Comparison of ENCODE assay signal across 18 cellular contexts in the genomic region with DNA sequence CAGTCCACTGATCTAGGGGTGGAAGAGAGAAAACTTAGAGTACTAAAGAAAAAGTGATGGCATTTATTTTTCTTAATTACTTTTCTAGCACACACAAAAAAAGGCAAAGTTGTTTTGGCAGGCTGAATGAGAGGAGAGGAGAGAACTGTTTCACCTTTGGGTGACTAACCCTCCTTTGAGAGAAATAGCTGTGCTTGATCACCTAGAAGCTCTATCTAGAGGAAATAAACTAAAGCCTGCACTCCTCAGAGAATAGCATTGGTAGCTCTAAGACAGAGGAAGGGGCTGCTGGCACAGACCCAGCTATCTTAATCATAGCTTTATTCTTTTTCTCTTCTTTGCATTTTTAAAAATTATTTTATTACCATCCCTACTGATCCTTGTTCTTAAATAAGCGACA. TPM values are rescaled to one million over a fixed set of nuclear protein-coding genes. Genes with fewer than 3 reads are reported as not detected.
A peak's percentile ranks its signal among the peaks of the same experiment; 100 is the strongest.
DNase-seq lines count a peak whose midpoint lies in the region; ATAC-seq, FAIRE-seq and TF ChIP-seq lines count a peak whose summit lies in the region.
"Had no signal": no experiment of that assay in that cellular context is flagged by ENCODE, and none has a peak within 500 bp of the region (broad histone marks: within the 10 kb centered on the region; RNA-seq: fewer than 3 reads in every experiment).

No MANE protein-coding gene starts in this region.

- POLR2A ChIA-PET in activated CD4-positive, alpha-beta memory T cell treated with anti-CD3 and anti-CD28 coated beads, Interleukin-2, amount 10 ng/mL, durations not matched to agents 7 days and 5 days (lab: Charles Lee) = interaction anchor here (0.7 to 12.3 kb wide), 9 partner anchors 7 to 132 kb away, joined by 3 to 337 read pairs (median 12); partner anchors contain the start of genes CROT, DMTF1 and TMEM243

- H3K36me3 Mint-ChIP-seq in activated CD4-positive, alpha-beta memory T cell treated with anti-CD3 and anti-CD28 coated beads, Interleukin-2, amount 10 ng/mL, durations not matched to agents 7 days and 5 days (ENCODE audit: low read depth) = peaks cover 51% of the 10 kb centered on the region
- H3K36me3 Mint-ChIP-seq in memory B cell = peaks cover 17% of the 10 kb centered on the region
- H3K36me3 Mint-ChIP-seq in Calu3 (ENCODE audit: insufficient read depth, unreplicated experiment) = no peaks in the 10 kb centered on the region

- no peak overlapping the region for H3K4me3 Mint-ChIP-seq in activated CD4-positive, alpha-beta memory T cell treated with anti-CD3 and anti-CD28 coated beads, Interleukin-2, amount 10 ng/mL, durations not matched to agents 7 days and 5 days
- H3K4me3 Mint-ChIP-seq in memory B cell (peak overlapping the region; percentile 85), Calu3 (ENCODE audit: low read depth, unreplicated experiment) (no peak overlapping the region)
- H3K4me3 Mint-ChIP-seq: nephron progenitor cell had no signal

- H3K27me3 ChIP-seq in BLaER1 treated with 17β-estradiol and CSF1 and Interleukin-3, amounts not matched to agents 10 nM and 100 nM = no peaks in the 10 kb centered on the region
- H3K27me3 ChIP-seq in DOHH2 (ENCODE audit: control insufficient read depth, low read length) = no peaks in the 10 kb centered on the region
- H3K27me3 ChIP-seq: foreskin keratinocyte had no signal

- no peaks in the 10 kb centered on the region for H3K27me3 Mint-ChIP-seq in activated CD4-positive, alpha-beta memory T cell treated with anti-CD3 and anti-CD28 coated beads, Interleukin-2, amount 10 ng/mL, durations not matched to agents 7 days and 5 days
- no peaks in the 10 kb centered on the region for H3K27me3 Mint-ChIP-seq in memory B cell
- H3K27me3 Mint-ChIP-seq in Calu3 (ENCODE audit: unreplicated experiment) = no peaks in the 10 kb centered on the region

- peak overlapping the region; percentile 82 for H3K27ac Mint-ChIP-seq in activated CD4-positive, alpha-beta memory T cell treated with anti-CD3 and anti-CD28 coated beads, Interleukin-2, amount 10 ng/mL, durations not matched to agents 7 days and 5 days
- H3K27ac Mint-ChIP-seq in memory B cell (peak overlapping the region; percentile 92), Calu3 (ENCODE audit: unreplicated experiment) (no peak overlapping the region)

- FAIRE-seq in GM19239 (lab: Jason Lieb, UNC) = no peak

- peaks cover 9% of the 10 kb centered on the region for H3K9me3 Mint-ChIP-seq in activated CD4-positive, alpha-beta memory T cell treated with anti-CD3 and anti-CD28 coated beads, Interleukin-2, amount 10 ng/mL, durations not matched to agents 7 days and 5 days
- H3K9me3 Mint-ChIP-seq in memory B cell (peaks cover 4% of the 10 kb centered on the region), Calu3 (ENCODE audit: low read depth, unreplicated experiment) (peaks cover 6% of the 10 kb centered on the region)

- peaks cover 62 to 78% (median 71%) of the 10 kb centered on the region in 10 experiments for H3K4me1 ChIP-seq in BLaER1 treated with 17β-estradiol and CSF1 and Interleukin-3, amounts not matched to agents 10 nM and 100 nM
- peaks cover 64% of the 10 kb centered on the region for H3K4me1 ChIP-seq in DOHH2 (ENCODE audit: control insufficient read depth, low read length)
- H3K4me1 ChIP-seq: foreskin keratinocyte had no signal

- H3K9me3 ChIP-seq in BLaER1 treated with 17β-estradiol and CSF1 and Interleukin-3, amounts not matched to agents 10 nM and 100 nM (replicated peaks in 1 of 11) = peaks cover 0 to 37% (median 33%) of the 10 kb centered on the region in 11 experiments; a peak in 20 of 22 replicates
- H3K9me3 ChIP-seq in DOHH2 (ENCODE audit: control insufficient read depth, insufficient read depth, low read length) = peaks cover 37% of the 10 kb centered on the region

- peaks cover 48 to 82% (median 70%) of the 10 kb centered on the region in 11 experiments; a peak in 20 of 22 replicates for H4K20me1 ChIP-seq in BLaER1 treated with 17β-estradiol and CSF1 and Interleukin-3, amounts not matched to agents 10 nM and 100 nM
- peaks cover 35% of the 10 kb centered on the region for H4K20me1 ChIP-seq in DOHH2 (ENCODE audit: control insufficient read depth, insufficient read depth, low read depth, low read length)

- no peaks in the 10 kb centered on the region for H3K9me2 ChIP-seq in DOHH2 (replicated peaks; ENCODE audit: control insufficient read depth, low read length)

- BruUV-seq in Calu3 (replicated peaks; lab: Mats Ljungman, UMichigan) = no TSS peak

- intact Hi-C loops in Calu3 (cut with micrococcal nuclease; ENCODE audit: unreplicated experiment) (no loop called here), Right ventricle myocardium inferior (cut with DNase I) (no loop called here)

- CTCF ChIA-PET in activated CD4-positive, alpha-beta memory T cell treated with anti-CD3 and anti-CD28 coated beads, Interleukin-2, amount 10 ng/mL, durations not matched to agents 7 days and 5 days (lab: Charles Lee) = interaction anchor here (0.8 to 2.6 kb wide), 8 partner anchors 7 to 59 kb away, joined by 3 to 13 read pairs (median 4); no protein-coding TSS in a partner anchor
- CTCF ChIA-PET in Calu3 (lab: Charles Lee) = no interaction called here

- H3K27ac ChIP-seq in BLaER1 treated with 17β-estradiol and CSF1 and Interleukin-3, amounts not matched to agents 10 nM and 100 nM = peak overlapping the region in 9 of 11 experiments; percentile 20 to 98 (median 59); a peak in 16 of 22 replicates
- peak overlapping the region; percentile 96 for H3K27ac ChIP-seq in DOHH2 (ENCODE audit: low read depth, low read length)
- H3K27ac ChIP-seq: foreskin keratinocyte, GM23248 had no signal

- H3K4me1 Mint-ChIP-seq in activated CD4-positive, alpha-beta memory T cell treated with anti-CD3 and anti-CD28 coated beads, Interleukin-2, amount 10 ng/mL, durations not matched to agents 7 days and 5 days = peaks cover 71% of the 10 kb centered on the region
- H3K4me1 Mint-ChIP-seq in memory B cell (peaks cover 61% of the 10 kb centered on the region), Calu3 (ENCODE audit: low read depth, unreplicated experiment) (peaks cover 9% of the 10 kb centered on the region)

- TF ChIP-seq CTCF in DOHH2 (IDR thresholded peaks at IDR 0.05; ENCODE audit: low read depth, low read length, poor library complexity, severe bottlenecking) (no peak), Calu3 (IDR thresholded peaks at IDR 0.05; ENCODE audit: unreplicated experiment) (no peak)

- H3K79me2 ChIP-seq in DOHH2 (ENCODE audit: control insufficient read depth, low read length) = peaks cover 93% of the 10 kb centered on the region

- DNase-seq in activated CD4-positive, alpha-beta memory T cell treated with anti-CD3 and anti-CD28 coated beads, Interleukin-2, amount 10 ng/mL, durations not matched to agents 7 days and 5 days = no peak
- DNase-seq in memory B cell (ENCODE audit: low spot score in 2 of 2) (no peak), MV-4-11 (lab: John Stamatoyannopoulos, UW) (no peak), GM19239 (ENCODE audit: insufficient read length, low spot score) (no peak), Calu3 (no peak), Right ventricle myocardium inferior (ENCODE audit: missing footprints) (no peak)
- DNase-seq: AML-193, amygdala, DMS79, foreskin keratinocyte, left ventricle myocardium superior, NCI-H1694, NCI-H446, nephron progenitor cell, substantia nigra had no signal

- no peak for ATAC-seq in memory B cell (ENCODE audit: low read depth)
- ATAC-seq in Right ventricle myocardium inferior = no peak
- ATAC-seq: foreskin keratinocyte, left ventricle myocardium superior had no signal

- H3K9ac ChIP-seq in BLaER1 treated with 17β-estradiol and CSF1 and Interleukin-3, amounts not matched to agents 10 nM and 100 nM = peak overlapping the region in 3 of 11 experiments; percentile 41 to 94 (median 57); a peak in 3 of 22 replicates
- H3K9ac ChIP-seq: GM23248 had no signal

- H3K36me3 ChIP-seq in BLaER1 treated with 17β-estradiol and CSF1 and Interleukin-3, amounts not matched to agents 10 nM and 100 nM = peaks cover 25 to 69% (median 47%) of the 10 kb centered on the region in 11 experiments
- peaks cover 96% of the 10 kb centered on the region for H3K36me3 ChIP-seq in DOHH2 (ENCODE audit: control insufficient read depth, low read length)

- H3F3A ChIP-seq in DOHH2 (ENCODE audit: control insufficient read depth, insufficient read depth) = peaks cover 31% of the 10 kb centered on the region

- H3K4me2 ChIP-seq in BLaER1 treated with 17β-estradiol and CSF1 and Interleukin-3, amounts not matched to agents 10 nM and 100 nM = peak overlapping the region; percentile 76 to 99 (median 97)
- peak overlapping the region; percentile 74 for H3K4me2 ChIP-seq in DOHH2 (ENCODE audit: low read length)

- H3K4me3 ChIP-seq in BLaER1 treated with 17β-estradiol and CSF1 and Interleukin-3, amounts not matched to agents 10 nM and 100 nM = peak overlapping the region in 1 of 10 experiments; percentile 34; a peak in 1 of 20 replicates
- H3K4me3 ChIP-seq in DOHH2 (ENCODE audit: low read length) = peak overlapping the region; percentile 90
- H3K4me3 ChIP-seq: GM23248 had no signal

RNA-seq across cellular contexts. Expression of gene TMEM243, which starts 6.3 kb away (rescaled TPM):
- 10 to 100 TPM; 42.1 to 42.5 TPM for total RNA-seq in activated CD4-positive, alpha-beta memory T cell treated with anti-CD3 and anti-CD28 coated beads, Interleukin-2, amount 10 ng/mL, durations not matched to agents 7 days and 5 days
- total RNA-seq in Calu3 (2022) (22.1 and 23.2 TPM in 2 replicates), Right ventricle myocardium inferior (5.9 TPM)
